Comparison of ENCODE assay signal across 15 cellular contexts in genomic region chr6:39263299-39264037, GRCh38. TPM values are rescaled to one million over a fixed set of nuclear protein-coding genes. Genes with fewer than 3 reads are reported as not detected.
DNase-seq lines count a peak whose midpoint lies in the region; ATAC-seq and TF ChIP-seq lines count a peak whose summit lies in the region.
"Had no signal": no experiment of that assay in that cellular context is flagged by ENCODE, and none has a peak within 500 bp of the region (broad histone marks: within the 10 kb centered on the region; RNA-seq: fewer than 3 reads in every experiment).

No MANE protein-coding gene starts in this region.

- intact Hi-C loops in mammary epithelial cell (cut with micrococcal nuclease): no loop called here
- intact Hi-C loops in breast epithelium (cut with DNase I; ENCODE audit: low total_unique reads): no loop called here
- intact Hi-C loops in upper lobe of right lung (cut with DNase I): no loop called here

- no peaks in the 10 kb centered on the region for H3K79me2 ChIP-seq in mammary epithelial cell (ENCODE audit: insufficient read depth, low read length)

- no peaks in the 10 kb centered on the region for H3K27me3 ChIP-seq in mammary epithelial cell (ENCODE audit: insufficient read depth, low read length)
- H3K27me3 ChIP-seq in breast epithelium: peaks cover 0 to 12% of the 10 kb centered on the region in 2 donors
- H3K27me3 ChIP-seq in upper lobe of right lung: no peaks in the 10 kb centered on the region

- peak; percentile 63 for ATAC-seq in upper lobe of right lung
- ATAC-seq: HCT116, natural killer cell had no signal

- dilution Hi-C loops in mammary epithelial cell (cut with HindIII; ENCODE audit: low sequenced_read_pairs): loop anchor here (5.0 kb wide), 1 partner anchor 81 kb away; no protein-coding TSS in a partner anchor

- H3K4me2 ChIP-seq in mammary epithelial cell (ENCODE audit: insufficient read depth, low read depth, low read length): no peak overlapping the region

- H3K4me1 ChIP-seq in mammary epithelial cell (ENCODE audit: insufficient read depth, low read length) (no peaks in the 10 kb centered on the region), breast epithelium (no peaks in the 10 kb centered on the region), upper lobe of right lung (no peaks in the 10 kb centered on the region)

- no peaks in the 10 kb centered on the region for H4K20me1 ChIP-seq in mammary epithelial cell (ENCODE audit: insufficient read depth, low read length)

- no peak for TF ChIP-seq CTCF in mammary epithelial cell (conservative IDR thresholded peaks at IDR 0.05 in 1 of 2, IDR thresholded peaks at IDR 0.05 in 1 of 2; ENCODE audit: extremely low read depth in 1 of 2, insufficient read depth in 1 of 2, low read depth in 1 of 2, low read length in 2 of 2)
- TF ChIP-seq CTCF in breast epithelium (IDR thresholded peaks at IDR 0.05): no peak
- no peak for TF ChIP-seq CTCF in epithelial cell of proximal tubule (conservative IDR thresholded peaks at IDR 0.05; ENCODE audit: low read depth, low read length)
- no peak for TF ChIP-seq CTCF in upper lobe of right lung (IDR thresholded peaks at IDR 0.05)

- no TSS peak for BruUV-seq in mammary epithelial cell (replicated peaks; lab: Mats Ljungman, UMichigan)

- no peak overlapping the region for H2AFZ ChIP-seq in mammary epithelial cell (ENCODE audit: low read depth, low read length)

- H3K9me3 ChIP-seq in mammary epithelial cell (replicated peaks; ENCODE audit: insufficient read depth, low read length): no peaks in the 10 kb centered on the region
- no peaks in the 10 kb centered on the region for H3K9me3 ChIP-seq in breast epithelium
- H3K9me3 ChIP-seq in upper lobe of right lung: no peaks in the 10 kb centered on the region

- H3K27ac ChIP-seq in mammary epithelial cell (ENCODE audit: insufficient read depth, low read depth, low read length): no peak overlapping the region
- peak overlapping the region in 1 of 2 donors; percentile 21 for H3K27ac ChIP-seq in breast epithelium
- H3K27ac ChIP-seq in upper lobe of right lung: peak overlapping the region; percentile 2

- DNase-seq in mammary epithelial cell: peak; percentile 16
- no peak for DNase-seq in breast epithelium (ENCODE audit: low spot score in 2 of 2)
- DNase-seq in NOMO-1 treated with DMSO at 0.1 percent for 48 hours (lab: John Stamatoyannopoulos, UW; ENCODE audit: unreplicated experiment): peak; percentile 98
- DNase-seq in epithelial cell of proximal tubule (ENCODE audit: low read depth): peak; percentile 69
- DNase-seq in upper lobe of right lung: no peak
- no peak for DNase-seq in cortex of kidney (lab: John Stamatoyannopoulos, UW)
- no peak for DNase-seq in EL
- DNase-seq in activated effector memory CD4-positive, alpha-beta T cell treated with Interleukin-2 at 50 U/mL for 16 hours: no peak
- DNase-seq: natural killer cell; NCI-H1694; SHP77; stimulated activated CD8-positive, alpha-beta memory T cell treated with anti-CD3 and anti-CD28 coated beads, Interleukin-4, amount 100 ng/mL, for 48 hours had no signal

- no peak for TF ChIP-seq POLR2A in breast epithelium (IDR thresholded peaks at IDR 0.05)

- WGBS in mammary epithelial cell (ENCODE audit: low coverage, missing lambda C conversion rate): 27% methylated on average over 5 of the region's 5 CpGs

- H3K36me3 ChIP-seq in mammary epithelial cell (ENCODE audit: insufficient read depth, low read length) (no peaks in the 10 kb centered on the region), breast epithelium (no peaks in the 10 kb centered on the region), upper lobe of right lung (no peaks in the 10 kb centered on the region)

- CTCF ChIA-PET in mammary epithelial cell (lab: Charles Lee; ENCODE audit: low non-redundant PET): no interaction called here

- H3K4me3 ChIP-seq in mammary epithelial cell (replicated peaks in 1 of 3; ENCODE audit: insufficient read depth in 1 of 3, low read depth in 2 of 3, low read length in 3 of 3) (no peak overlapping the region), breast epithelium (no peak overlapping the region), epithelial cell of proximal tubule (ENCODE audit: low read depth, low read length) (no peak overlapping the region), upper lobe of right lung (no peak overlapping the region)

- in situ Hi-C loops in mammary epithelial cell (cut with MboI; ENCODE audit: low sequenced_read_pairs in 2 of 2): no loop called here

- no peak overlapping the region for H3K9ac ChIP-seq in mammary epithelial cell (ENCODE audit: insufficient read depth, low read length)

RNA-seq across cellular contexts. Expression of gene KCNK5, which starts 34.2 kb away (rescaled TPM):
- 1 to 10 TPM in 1 of 2 donors, not detected in 1; 1.3 TPM for total RNA-seq in mammary epithelial cell
- polyA plus RNA-seq in mammary epithelial cell: 0.40 TPM
- not detected for polyA minus RNA-seq in mammary epithelial cell
- 10 to 100 TPM in 1 of 3 donors, 1 to 10 TPM in 2; 1.8 to 20.6 (median 4.3) TPM for total RNA-seq in breast epithelium
- total RNA-seq in epithelial cell of proximal tubule: 1.6 and 2.8 TPM in 2 replicates
- 10.0 TPM for total RNA-seq in upper lobe of right lung
- total RNA-seq: endothelial cell of umbilical vein had no signal
- polyA plus RNA-seq: BJ, endothelial cell of umbilical vein had no signal

RNA-seq across cellular contexts. Expression of gene KCNK17, which starts 50.8 kb away (rescaled TPM):
- total RNA-seq in mammary epithelial cell: 10 to 100 TPM in 1 of 2 donors, not detected in 1; 13.0 TPM
- polyA plus RNA-seq in mammary epithelial cell: not detected
- polyA minus RNA-seq in mammary epithelial cell: not detected
- 1 to 10 TPM in 1 of 3 donors, under 1 TPM in 2; 0.16 to 3.2 (median 0.33) TPM for total RNA-seq in breast epithelium
- not detected in 2 replicates for total RNA-seq in epithelial cell of proximal tubule
- total RNA-seq in upper lobe of right lung: 3.7 TPM
- total RNA-seq: endothelial cell of umbilical vein had no signal
- polyA plus RNA-seq: BJ, endothelial cell of umbilical vein had no signal

RNA-seq across cellular contexts. Expression of gene KCNK16, which starts 59.0 kb away (rescaled TPM):
- total RNA-seq in mammary epithelial cell (not detected), breast epithelium (not detected), epithelial cell of proximal tubule (not detected in 2 replicates), upper lobe of right lung (not detected)
- polyA plus RNA-seq in mammary epithelial cell: not detected
- not detected for polyA minus RNA-seq in mammary epithelial cell
- total RNA-seq: endothelial cell of umbilical vein, natural killer cell had no signal
- polyA plus RNA-seq: BJ, endothelial cell of umbilical vein had no signal

Comparison
In these comparisons a context has a peak if more than half of its experiments do, and no peak if none do; other contexts are left out.
1. DNase-seq: peak in mammary epithelial cell (single experiment), NOMO-1 treated with DMSO at 0.1 percent for 48 hours (single experiment) and epithelial cell of proximal tubule (single experiment); none in breast epithelium (0 of 2), upper lobe of right lung (single experiment), cortex of kidney (single experiment), EL (single experiment) and activated effector memory CD4-positive, alpha-beta T cell treated with Interleukin-2 at 50 U/mL for 16 hours (single experiment).